ENCODE assay signal across 9 cellular contexts in the genomic region with DNA sequence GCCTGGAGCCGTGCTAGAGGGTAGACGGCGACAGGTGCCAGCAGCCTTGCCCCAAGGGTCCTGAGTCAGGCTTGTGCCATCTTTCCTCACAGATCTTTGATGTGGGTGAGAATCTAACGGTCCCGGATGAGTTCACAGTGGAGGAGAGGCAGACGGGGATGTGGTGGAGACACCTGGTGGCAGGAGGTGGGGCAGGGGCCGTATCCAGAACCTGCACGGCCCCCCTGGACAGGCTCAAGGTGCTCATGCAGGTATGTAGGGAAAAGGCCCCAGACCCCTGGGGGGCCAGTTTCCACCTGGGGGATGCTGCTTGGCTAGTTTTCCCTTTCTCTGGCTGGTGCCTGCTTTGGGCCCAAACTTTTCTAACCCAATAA. TPM values are rescaled to one million over a fixed set of nuclear protein-coding genes. Genes with fewer than 3 reads are reported as not detected.
DNase-seq lines count a peak whose midpoint lies in the region; ATAC-seq and TF ChIP-seq lines count a peak whose summit lies in the region.
"Had no signal": no experiment of that assay in that cellular context is flagged by ENCODE, and none has a peak within 500 bp of the region (broad histone marks: within the 10 kb centered on the region; RNA-seq: fewer than 3 reads in every experiment).

No MANE protein-coding gene starts in this region.

- H3K4me3 ChIP-seq in psoas muscle = peak overlapping the region; percentile 24

- H3K9me3 Mint-ChIP-seq in central memory CD8-positive, alpha-beta T cell = no peaks in the 10 kb centered on the region
- H3K9me3 Mint-ChIP-seq: naive B cell had no signal

- peaks cover 92% of the 10 kb centered on the region for H3K4me1 ChIP-seq in psoas muscle

- H3K36me3 Mint-ChIP-seq in central memory CD8-positive, alpha-beta T cell (ENCODE audit: insufficient read depth) = peaks cover 33% of the 10 kb centered on the region

- no peaks in the 10 kb centered on the region for H3K9me3 ChIP-seq in psoas muscle

- no peaks in the 10 kb centered on the region for H3K27me3 ChIP-seq in psoas muscle (ENCODE audit: insufficient read depth in 3 of 3, low read length in 2 of 3)

- H3K4me1 Mint-ChIP-seq in central memory CD8-positive, alpha-beta T cell = peaks cover 19% of the 10 kb centered on the region

- H3K27ac Mint-ChIP-seq in central memory CD8-positive, alpha-beta T cell (ENCODE audit: low read depth) = no peak overlapping the region

- DNase-seq in GM13977 (ENCODE audit: low spot score) (no peak), T follicular helper cell (ENCODE audit: low read depth) (peak; percentile 26), psoas muscle (no peak), NCI-H748 treated with DMSO at 0.1 percent for 48 hours (lab: John Stamatoyannopoulos, UW) (no peak), HK-2 (ENCODE audit: unreplicated experiment) (no peak), NCI-H187 (lab: John Stamatoyannopoulos, UW) (no peak), NCI-H510A treated with DMSO at 0.1 percent for 48 hours (lab: John Stamatoyannopoulos, UW) (no peak)
- DNase-seq in central memory CD8-positive, alpha-beta T cell (ENCODE audit: low spot score in 2 of 2) = no peak
- DNase-seq: naive B cell had no signal

- 23 to 46% (median 27%) methylated on average over 8 of the region's 8 CpGs for WGBS in psoas muscle, 3 donors

- H3K27ac ChIP-seq in psoas muscle = peak overlapping the region; percentile 97

- H3K36me3 ChIP-seq in psoas muscle (ENCODE audit: insufficient read depth in 1 of 2, low read depth in 1 of 2) = peaks cover 2 to 74% of the 10 kb centered on the region in 2 donors

- TF ChIP-seq CTCF in GM13977 (IDR thresholded peaks at IDR 0.05; ENCODE audit: extremely low read depth, insufficient read depth, missing control alignments) (peak; percentile 24), psoas muscle (IDR thresholded peaks at IDR 0.05) (no peak)

- in situ Hi-C loops in GM13977 (cut with MboI; ENCODE audit: low pct_unique_long_range_greater_than_20kb, low sequenced_read_pairs, unreplicated experiment) = no loop called here

- ATAC-seq in central memory CD8-positive, alpha-beta T cell (replicated peaks; ENCODE audit: extremely low read depth, poor library complexity, severe bottlenecking) = peak; percentile 32
- ATAC-seq in psoas muscle = peak; percentile 7 to 13 (median 12)

- no peaks in the 10 kb centered on the region for H3K27me3 Mint-ChIP-seq in central memory CD8-positive, alpha-beta T cell
- H3K27me3 Mint-ChIP-seq: naive B cell had no signal

- intact Hi-C loops in psoas muscle (cut with DNase I) = loop anchor here in 1 of 2 donors (5.0 kb wide), 1 partner anchor 46 kb away; no protein-coding TSS in a partner anchor

- H3K4me3 Mint-ChIP-seq in central memory CD8-positive, alpha-beta T cell = no peak overlapping the region
- H3K4me3 Mint-ChIP-seq: naive B cell had no signal

RNA-seq across cellular contexts. Expression of gene PTGES2, which starts 24.0 kb away (rescaled TPM):
- 100 to 1,000 TPM; 102 to 150 (median 116) TPM for total RNA-seq in psoas muscle
- polyA plus RNA-seq in psoas muscle = 100 to 1,000 TPM in 2 of 3 donors, 10 to 100 TPM in 1; 61.2 to 134 (median 119) TPM

RNA-seq across cellular contexts. Expression of gene SLC25A25, which starts 35.5 kb away (rescaled TPM):
- total RNA-seq in psoas muscle = 10 to 100 TPM in 2 of 4 donors, 1 to 10 TPM in 2; 3.6 to 50.3 (median 20.5) TPM
- polyA plus RNA-seq in psoas muscle = 10 to 100 TPM in 2 of 3 donors, 1 to 10 TPM in 1; 9.3 to 12.5 (median 10.6) TPM

RNA-seq across cellular contexts. Expression of gene NAIF1, which starts 36.5 kb away (rescaled TPM):
- total RNA-seq in psoas muscle = 1 to 10 TPM; 5.9 to 8.7 (median 6.1) TPM
- polyA plus RNA-seq in psoas muscle = 1 to 10 TPM; 4.2 to 8.0 (median 7.8) TPM

RNA-seq across cellular contexts. Expression of gene LCN2, which starts 45.7 kb away (rescaled TPM):
- total RNA-seq in psoas muscle = 1 to 10 TPM in 2 of 4 donors, under 1 TPM in 1, not detected in 1; 0.47 to 2.1 (median 1.4) TPM
- polyA plus RNA-seq in psoas muscle = under 1 TPM; 0.08 to 0.90 (median 0.69) TPM

RNA-seq across cellular contexts. Expression of gene BBLN, which starts 56.5 kb away (rescaled TPM):
- 10 to 100 TPM; 14.0 to 21.3 (median 17.8) TPM for total RNA-seq in psoas muscle
- 10 to 100 TPM; 23.1 to 36.2 (median 27.8) TPM for polyA plus RNA-seq in psoas muscle
